In genomic region chr1:160981584-160982411, GRCh38 we compare ENCODE assay signal across 8 cellular contexts.
A peak's percentile ranks its signal among the peaks of the same experiment; 100 is the strongest.
DNase-seq lines count a peak whose midpoint lies in the region; ATAC-seq lines count a peak whose summit lies in the region.

No MANE protein-coding gene starts in this region.

- no peaks in the 10 kb centered on the region for H3K9me3 Mint-ChIP-seq in stimulated activated naive CD8-positive, alpha-beta T cell treated with anti-CD3 and anti-CD28 coated beads, Interleukin-15, amount 100 ng/mL, for 72 hours

- DNase-seq in activated CD8-positive, alpha-beta memory T cell treated with anti-CD3 and anti-CD28 coated beads for 24 hours = peak; percentile 67
- DNase-seq in activated CD8-positive, alpha-beta memory T cell treated with anti-CD3 and anti-CD28 coated beads, Interleukin-2, amount 50 U/mL, for 4 hours = no peak
- peak; percentile 30 for DNase-seq in activated naive CD4-positive, alpha-beta T cell treated with anti-CD3 and anti-CD28 coated beads, Interleukin-2, amount 50 U/mL, for 16 hours
- peak; percentile 65 for DNase-seq in islet precursor cell
- peak in 1 of 2 donors; percentile 17 for DNase-seq in stimulated activated naive CD8-positive, alpha-beta T cell treated with anti-CD3 and anti-CD28 coated beads, Interleukin-15, amount 100 ng/mL, for 72 hours
- DNase-seq in iPS-NIHi11 (ENCODE audit: low spot score) = no peak

- peaks cover 46% of the 10 kb centered on the region for H3K27me3 Mint-ChIP-seq in stimulated activated naive CD8-positive, alpha-beta T cell treated with anti-CD3 and anti-CD28 coated beads, Interleukin-15, amount 100 ng/mL, for 72 hours

- H3K4me1 Mint-ChIP-seq in stimulated activated naive CD8-positive, alpha-beta T cell treated with anti-CD3 and anti-CD28 coated beads, Interleukin-15, amount 100 ng/mL, for 72 hours = peaks cover 14% of the 10 kb centered on the region

- H3K4me3 Mint-ChIP-seq in stimulated activated naive CD8-positive, alpha-beta T cell treated with anti-CD3 and anti-CD28 coated beads, Interleukin-15, amount 100 ng/mL, for 72 hours = peak overlapping the region; percentile 79 to 80

- no peak overlapping the region for H3K27ac Mint-ChIP-seq in stimulated activated naive CD8-positive, alpha-beta T cell treated with anti-CD3 and anti-CD28 coated beads, Interleukin-15, amount 100 ng/mL, for 72 hours

- ATAC-seq in stimulated activated naive CD8-positive, alpha-beta T cell treated with anti-CD3 and anti-CD28 coated beads, Interleukin-15, amount 100 ng/mL, for 72 hours = peak; percentile 65
- no peak for ATAC-seq in GM19452 (IDR thresholded peaks at IDR 0.05; ENCODE audit: unreplicated experiment)
- no peak for ATAC-seq in HG02759 (IDR thresholded peaks at IDR 0.05; ENCODE audit: unreplicated experiment)

Comparison
In these comparisons a context has a peak if more than half of its experiments do, and no peak if none do; other contexts are left out.
1. DNase-seq: peak in activated CD8-positive, alpha-beta memory T cell treated with anti-CD3 and anti-CD28 coated beads for 24 hours (single experiment), activated naive CD4-positive, alpha-beta T cell treated with anti-CD3 and anti-CD28 coated beads, Interleukin-2, amount 50 U/mL, for 16 hours (single experiment) and islet precursor cell (single experiment); none in activated CD8-positive, alpha-beta memory T cell treated with anti-CD3 and anti-CD28 coated beads, Interleukin-2, amount 50 U/mL, for 4 hours (single experiment) and iPS-NIHi11 (single experiment).